Comparison of ENCODE assay signal across 8 cellular contexts in genomic region chr12:130826151-130826801, GRCh38. TPM values are rescaled to one million over a fixed set of nuclear protein-coding genes. Genes with fewer than 3 reads are reported as not detected.
DNase-seq lines count a peak whose midpoint lies in the region; ATAC-seq and TF ChIP-seq lines count a peak whose summit lies in the region.

No MANE protein-coding gene starts in this region.

- TF ChIP-seq CTCF in cardiac muscle cell (IDR thresholded peaks at IDR 0.05; ENCODE audit: low read depth, low read length): peak; percentile 58
- TF ChIP-seq CTCF in spleen (IDR thresholded peaks at IDR 0.05 in 8 of 11, conservative IDR thresholded peaks at IDR 0.05 in 3 of 11): peak; percentile 29 to 79 (median 58)

- H3K4me3 ChIP-seq in cardiac muscle cell: no peak overlapping the region
- H3K4me3 ChIP-seq in spleen: no peak overlapping the region

- 60 to 71% (median 66%) methylated on average over 20 to 21 of the region's 21 CpGs for WGBS in spleen, 5 donors

- H3K4me1 ChIP-seq in cardiac muscle cell (ENCODE audit: low read depth) (no peaks in the 10 kb centered on the region), spleen (peaks cover 0 to 33% (median 4%) of the 10 kb centered on the region in 6 donors)

- TF ChIP-seq POLR2A in spleen (IDR thresholded peaks at IDR 0.05): no peak

- H3K9me3 ChIP-seq in cardiac muscle cell (ENCODE audit: low read depth): no peaks in the 10 kb centered on the region
- H3K9me3 ChIP-seq in spleen: no peaks in the 10 kb centered on the region

- DNase-seq in DMS 273 (lab: John Stamatoyannopoulos, UW; ENCODE audit: unreplicated experiment) (peak; percentile 48), DMS 273 treated with DMSO at 0.1 percent for 48 hours (lab: John Stamatoyannopoulos, UW) (no peak), RKO (ENCODE audit: low spot score) (peak; percentile 44), cardiac muscle cell (ENCODE audit: low read depth in 1 of 2, low spot score in 1 of 2) (peak; percentile 28 to 60), spleen (peak; percentile 83), NCI-H2029 treated with DMSO at 0.1 percent for 48 hours (lab: John Stamatoyannopoulos, UW) (no peak)
- peak; percentile 54 for DNase-seq in activated effector memory CD4-positive, alpha-beta T cell treated with Interleukin-2 at 50 U/mL for 16 hours

- no peak for ATAC-seq in HG02571 (IDR thresholded peaks at IDR 0.05; ENCODE audit: unreplicated experiment)

- H3K36me3 ChIP-seq in cardiac muscle cell: no peaks in the 10 kb centered on the region
- H3K36me3 ChIP-seq in spleen: peaks cover 0 to 37% (median 10%) of the 10 kb centered on the region in 6 donors

- H3K27ac ChIP-seq in cardiac muscle cell: no peak overlapping the region
- H3K27ac ChIP-seq in spleen: peak overlapping the region in 3 of 8 donors; percentile 21 to 43 (median 36)

- intact Hi-C loops in spleen (cut with DNase I; ENCODE audit: low total_unique reads): no loop called here

- H3K27me3 ChIP-seq in cardiac muscle cell: no peaks in the 10 kb centered on the region
- H3K27me3 ChIP-seq in spleen (replicated peaks in 1 of 7): no peaks in the 10 kb centered on the region

RNA-seq across cellular contexts. Expression of gene STX2, which starts 12.8 kb away (rescaled TPM):
- total RNA-seq in cardiac muscle cell: 15.9 and 19.0 TPM in 2 replicates
- polyA plus RNA-seq in cardiac muscle cell: 20.8 and 23.7 TPM in 2 replicates
- total RNA-seq in spleen: 10 to 100 TPM; 11.5 to 18.4 (median 15.1) TPM
- 1 to 10 TPM; 7.4 to 9.1 (median 8.6) TPM for polyA plus RNA-seq in spleen

RNA-seq across cellular contexts. Expression of gene RAN, which starts 45.6 kb away (rescaled TPM):
- total RNA-seq in cardiac muscle cell (189 and 260 TPM in 2 replicates), spleen (100 to 1,000 TPM; 128 to 423 (median 270) TPM)
- polyA plus RNA-seq in cardiac muscle cell (785 and 1,009 TPM in 2 replicates), spleen (100 to 1,000 TPM; 225 to 412 (median 395) TPM)

Comparison
In these comparisons a context has a peak if more than half of its experiments do, and no peak if none do; other contexts are left out.
1. DNase-seq: peak in DMS 273 (single experiment), RKO (single experiment), activated effector memory CD4-positive, alpha-beta T cell treated with Interleukin-2 at 50 U/mL for 16 hours (single experiment), cardiac muscle cell (2 of 2) and spleen (single experiment); none in DMS 273 treated with DMSO at 0.1 percent for 48 hours (single experiment) and NCI-H2029 treated with DMSO at 0.1 percent for 48 hours (single experiment).